In the genomic region with DNA sequence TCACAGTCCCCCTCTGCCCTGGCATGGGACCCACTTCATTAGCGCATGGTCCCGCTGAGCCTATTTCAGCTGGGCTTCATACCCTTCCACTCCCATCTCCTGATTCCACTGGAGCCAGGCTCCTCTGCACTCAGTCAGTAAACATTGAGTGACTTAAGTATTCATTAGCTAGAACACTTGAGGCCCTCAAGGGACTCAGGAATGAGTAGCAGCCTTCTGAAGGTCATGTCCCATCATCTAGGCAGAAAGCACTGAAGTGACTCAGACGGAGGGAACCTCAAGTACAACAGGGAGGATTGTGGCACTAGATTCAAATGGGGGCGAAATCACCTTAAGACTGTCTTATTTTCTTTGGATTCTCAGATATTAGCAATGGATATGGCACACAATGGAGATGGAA, we compare ENCODE assay signal across 1 cellular context.
TF ChIP-seq lines count a peak whose summit lies in the region.

No MANE protein-coding gene starts in this region.

TF ChIP-seq in IMR-90, 13 proteins besides CTCF, POLR2A, EP300 and RAD21:
- TF ChIP-seq RFX5 (IDR thresholded peaks at IDR 0.05; ENCODE audit: low read depth, low read length): no peak
- TF ChIP-seq CHD1 (IDR thresholded peaks at IDR 0.05; ENCODE audit: low read depth, low read length): no peak
- no peak for TF ChIP-seq MAZ (IDR thresholded peaks at IDR 0.05; ENCODE audit: borderline replicate concordance, low read depth, low read length)
- TF ChIP-seq, protein P1, sequence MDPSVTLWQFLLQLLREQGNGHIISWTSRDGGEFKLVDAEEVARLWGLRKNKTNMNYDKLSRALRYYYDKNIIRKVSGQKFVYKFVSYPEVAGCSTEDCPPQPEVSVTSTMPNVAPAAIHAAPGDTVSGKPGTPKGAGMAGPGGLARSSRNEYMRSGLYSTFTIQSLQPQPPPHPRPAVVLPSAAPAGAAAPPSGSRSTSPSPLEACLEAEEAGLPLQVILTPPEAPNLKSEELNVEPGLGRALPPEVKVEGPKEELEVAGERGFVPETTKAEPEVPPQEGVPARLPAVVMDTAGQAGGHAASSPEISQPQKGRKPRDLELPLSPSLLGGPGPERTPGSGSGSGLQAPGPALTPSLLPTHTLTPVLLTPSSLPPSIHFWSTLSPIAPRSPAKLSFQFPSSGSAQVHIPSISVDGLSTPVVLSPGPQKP (IDR thresholded peaks at IDR 0.05; ENCODE audit: borderline replicate concordance, low read depth, low read length): no peak
- no peak for TF ChIP-seq CEBPB (IDR thresholded peaks at IDR 0.05; ENCODE audit: low read depth, low read length)
- TF ChIP-seq MXI1 (IDR thresholded peaks at IDR 0.05; ENCODE audit: borderline replicate concordance, low read depth, low read length): no peak
